Comparison of ENCODE assay signal across 2 cellular contexts in the genomic region with DNA sequence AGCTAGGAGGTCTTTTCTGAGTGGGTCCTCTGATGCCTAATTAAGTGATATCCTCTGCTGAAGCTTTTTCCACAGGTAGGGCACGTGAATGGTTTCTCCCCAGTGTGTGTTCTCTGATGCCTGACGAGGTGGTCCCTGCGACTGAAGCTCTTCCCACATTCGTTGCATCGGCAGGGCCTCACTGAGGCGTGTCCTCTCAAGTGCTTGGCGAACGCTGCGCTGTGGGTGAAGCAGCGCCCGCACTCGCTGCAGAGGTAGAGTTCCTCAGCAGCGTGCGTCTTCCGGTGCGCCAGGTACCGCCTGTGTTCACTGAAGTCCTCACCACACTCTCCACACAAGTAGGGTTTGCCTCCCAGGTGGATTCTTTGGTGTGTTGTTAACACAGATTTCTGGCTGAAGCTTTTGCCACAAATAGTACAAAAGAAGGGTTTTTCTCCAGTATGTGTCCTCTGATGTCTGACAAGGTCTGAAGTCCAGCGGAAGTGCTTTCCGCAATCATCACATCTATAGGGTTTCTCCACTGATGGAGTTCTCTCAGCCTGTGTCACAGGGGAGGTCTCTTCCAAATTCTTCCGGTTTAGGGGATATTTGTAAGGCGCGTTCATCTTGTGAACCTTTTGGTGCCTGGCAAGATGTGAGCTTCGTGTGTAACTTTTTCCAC.
TF ChIP-seq lines count a peak whose summit lies in the region.

No MANE protein-coding gene starts in this region.

TF ChIP-seq in HEK293, 187 proteins besides CTCF, POLR2A, EP300 and RAD21:
- TF ChIP-seq ZNF768 (tag by site-specific recombination; IDR thresholded peaks at IDR 0.05) = no peak
- TF ChIP-seq, protein P1, sequence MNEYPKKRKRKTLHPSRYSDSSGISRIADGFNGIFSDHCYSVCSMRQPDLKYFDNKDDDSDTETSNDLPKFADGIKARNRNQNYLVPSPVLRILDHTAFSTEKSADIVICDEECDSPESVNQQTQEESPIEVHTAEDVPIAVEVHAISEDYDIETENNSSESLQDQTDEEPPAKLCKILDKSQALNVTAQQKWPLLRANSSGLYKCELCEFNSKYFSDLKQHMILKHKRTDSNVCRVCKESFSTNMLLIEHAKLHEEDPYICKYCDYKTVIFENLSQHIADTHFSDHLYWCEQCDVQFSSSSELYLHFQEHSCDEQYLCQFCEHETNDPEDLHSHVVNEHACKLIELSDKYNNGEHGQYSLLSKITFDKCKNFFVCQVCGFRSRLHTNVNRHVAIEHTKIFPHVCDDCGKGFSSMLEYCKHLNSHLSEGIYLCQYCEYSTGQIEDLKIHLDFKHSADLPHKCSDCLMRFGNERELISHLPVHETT (tag by site-specific recombination; IDR thresholded peaks at IDR 0.05) = no peak
- no peak for TF ChIP-seq TCF7L2 (IDR thresholded peaks at IDR 0.05; ENCODE audit: borderline replicate concordance, low read depth, low read length)
- TF ChIP-seq ZNF416 (tag by site-specific recombination; IDR thresholded peaks at IDR 0.05) = no peak
- peak; percentile 57 for TF ChIP-seq SETDB1 (IDR thresholded peaks at IDR 0.05; ENCODE audit: insufficient read length, low read length)
- TF ChIP-seq ZNF621 (tag by site-specific recombination; IDR thresholded peaks at IDR 0.05) = no peak

TF ChIP-seq in H1, 55 proteins besides CTCF, POLR2A, EP300 and RAD21:
- TF ChIP-seq, protein P2, sequence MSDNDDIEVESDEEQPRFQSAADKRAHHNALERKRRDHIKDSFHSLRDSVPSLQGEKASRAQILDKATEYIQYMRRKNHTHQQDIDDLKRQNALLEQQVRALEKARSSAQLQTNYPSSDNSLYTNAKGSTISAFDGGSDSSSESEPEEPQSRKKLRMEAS (IDR thresholded peaks at IDR 0.05) = no peak
- TF ChIP-seq JUND (IDR thresholded peaks at IDR 0.05; ENCODE audit: low read length) (no peak), ZNF274 (IDR thresholded peaks at IDR 0.05; ENCODE audit: borderline replicate concordance, extremely low read depth, low read length) (peak; percentile 48; the same call in 1 of the 2 replicates), SP2 (IDR thresholded peaks at IDR 0.05; ENCODE audit: low read length) (no peak), RFX5 (IDR thresholded peaks at IDR 0.05; ENCODE audit: borderline replicate concordance, low read depth, low read length) (no peak)
